22 cellular contexts compared by ENCODE assay signal in the genomic region with DNA sequence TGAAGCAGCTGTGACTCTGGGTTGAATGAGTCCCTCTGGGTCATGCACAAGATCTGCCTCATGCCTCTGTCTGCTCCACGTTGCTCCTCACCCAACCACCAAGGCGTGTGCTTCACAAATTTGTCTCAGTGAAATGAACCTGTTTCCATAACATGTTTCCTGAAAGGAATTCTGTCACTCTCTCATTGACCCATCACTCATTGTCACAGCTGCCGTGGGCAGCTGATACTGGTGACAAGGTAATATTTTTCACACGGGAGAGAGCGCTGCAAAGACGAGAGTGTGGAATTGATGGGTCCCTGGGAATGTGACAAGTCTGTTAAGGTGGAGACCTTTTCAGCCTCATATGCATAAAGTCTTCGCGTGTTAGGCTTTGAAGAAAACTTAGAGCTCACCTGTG.
DNase-seq lines count a peak whose midpoint lies in the region; TF ChIP-seq lines count a peak whose summit lies in the region.
"Had no signal": no experiment of that assay in that cellular context is flagged by ENCODE, and none has a peak within 500 bp of the region (broad histone marks: within the 10 kb centered on the region; RNA-seq: fewer than 3 reads in every experiment).

No MANE protein-coding gene starts in this region.

- DNase-seq in myocyte (ENCODE audit: low read depth) (peak; percentile 29), breast epithelium (ENCODE audit: low spot score in 2 of 2) (no peak)
- no peak for DNase-seq in activated CD4-positive, alpha-beta T cell treated with anti-CD3 and anti-CD28 coated beads for 4 hours
- no peak for DNase-seq in stimulated activated CD4-positive, alpha-beta T cell treated with anti-CD3 and anti-CD28 coated beads, Interleukin-4, amount 100 ng/mL, for 1 hour
- DNase-seq: 8988T; ACHN; BE2C; C1 segment of cervical spinal cord; CD4-positive, alpha-beta memory T cell; CD4-positive, CD25-positive, alpha-beta regulatory T cell; CD8-positive, alpha-beta memory T cell; COR-L47; DMS 273 treated with DMSO at 0.1 percent for 48 hours; DMS153; DMS53; DMS79; DND-41; EL; GDM1 had no signal

- peaks cover 23% of the 10 kb centered on the region; the same call in 1 of the 2 replicates for H3K36me3 ChIP-seq in BLaER1
- peaks cover 0 to 17% (median 0%) of the 10 kb centered on the region in 11 experiments; a peak in 4 of 22 replicates for H3K36me3 ChIP-seq in BLaER1 treated with 17β-estradiol and CSF1 and Interleukin-3, amounts not matched to agents 10 nM and 100 nM
- no peaks in the 10 kb centered on the region for H3K36me3 ChIP-seq in breast epithelium
- H3K36me3 ChIP-seq: BE2C had no signal

- intact Hi-C loops in breast epithelium (cut with DNase I; ENCODE audit: low total_unique reads), result no loop called here

- TF ChIP-seq CTCF in breast epithelium (IDR thresholded peaks at IDR 0.05), result no peak

- no peak for TF ChIP-seq POLR2A in breast epithelium (IDR thresholded peaks at IDR 0.05)

- peaks cover 100% of the 10 kb centered on the region for H3K4me1 ChIP-seq in BLaER1
- H3K4me1 ChIP-seq in BLaER1 treated with 17β-estradiol and CSF1 and Interleukin-3, amounts not matched to agents 10 nM and 100 nM, result peaks cover 22 to 100% (median 86%) of the 10 kb centered on the region in 10 experiments
- H3K4me1 ChIP-seq in breast epithelium, result no peaks in the 10 kb centered on the region
- H3K4me1 ChIP-seq: BE2C had no signal

- H3K27me3 ChIP-seq in BLaER1 (no peaks in the 10 kb centered on the region), breast epithelium (no peaks in the 10 kb centered on the region)
- no peaks in the 10 kb centered on the region for H3K27me3 ChIP-seq in BLaER1 treated with 17β-estradiol and CSF1 and Interleukin-3, amounts not matched to agents 10 nM and 100 nM
- H3K27me3 ChIP-seq: BE2C had no signal

- H3K9me3 ChIP-seq in BLaER1, result no peaks in the 10 kb centered on the region
- H3K9me3 ChIP-seq in BLaER1 treated with 17β-estradiol and CSF1 and Interleukin-3, amounts not matched to agents 10 nM and 100 nM (replicated peaks in 1 of 11), result peaks cover 0 to 10% (median 0%) of the 10 kb centered on the region in 11 experiments; a peak in 2 of 22 replicates
- no peaks in the 10 kb centered on the region for H3K9me3 ChIP-seq in breast epithelium
- H3K9me3 ChIP-seq: BE2C had no signal

- H3K9ac ChIP-seq in BLaER1, result no peak overlapping the region
- no peak overlapping the region for H3K9ac ChIP-seq in BLaER1 treated with 17β-estradiol and CSF1 and Interleukin-3, amounts not matched to agents 10 nM and 100 nM

- H3K4me2 ChIP-seq in BLaER1, result peak overlapping the region; percentile 68
- H3K4me2 ChIP-seq in BLaER1 treated with 17β-estradiol and CSF1 and Interleukin-3, amounts not matched to agents 10 nM and 100 nM, result peak overlapping the region in 6 of 11 experiments; percentile 51 to 78 (median 69); a peak in 10 of 22 replicates

- no peak overlapping the region for H3K4me3 ChIP-seq in BLaER1
- no peak overlapping the region for H3K4me3 ChIP-seq in BLaER1 treated with 17β-estradiol and CSF1 and Interleukin-3, amounts not matched to agents 10 nM and 100 nM
- H3K4me3 ChIP-seq in breast epithelium, result no peak overlapping the region
- H3K4me3 ChIP-seq: GM12878 had no signal

- no peaks in the 10 kb centered on the region for H4K20me1 ChIP-seq in BLaER1
- peaks cover 0 to 80% (median 0%) of the 10 kb centered on the region in 11 experiments; a peak in 3 of 22 replicates for H4K20me1 ChIP-seq in BLaER1 treated with 17β-estradiol and CSF1 and Interleukin-3, amounts not matched to agents 10 nM and 100 nM

- H3K27ac ChIP-seq in BLaER1, result peak overlapping the region; percentile 10; the same call in 1 of the 2 replicates
- no peak overlapping the region for H3K27ac ChIP-seq in BLaER1 treated with 17β-estradiol and CSF1 and Interleukin-3, amounts not matched to agents 10 nM and 100 nM
- no peak overlapping the region for H3K27ac ChIP-seq in breast epithelium
